8 cellular contexts compared by ENCODE assay signal in the genomic region with DNA sequence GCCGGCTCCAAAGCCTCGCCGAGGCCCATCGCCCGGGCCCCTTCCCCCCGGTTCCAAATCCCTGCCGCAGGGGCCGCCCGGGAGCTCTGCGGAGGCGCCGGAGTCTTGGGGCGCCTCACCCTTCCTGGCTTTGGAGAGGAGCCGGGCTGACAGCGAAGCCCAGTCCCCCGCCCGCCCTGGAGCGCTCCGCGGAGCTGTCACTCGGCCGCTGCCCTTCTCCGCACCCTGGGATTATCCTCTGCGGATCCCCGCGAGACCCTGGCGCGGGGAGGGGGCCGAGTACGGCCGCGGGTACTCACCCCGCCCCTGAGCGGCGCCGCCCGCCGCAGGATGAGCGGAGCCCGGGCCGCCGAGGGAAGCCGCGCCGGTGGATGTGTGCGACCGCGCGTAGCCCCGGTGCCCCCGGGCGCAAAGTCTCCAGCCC. TPM values are rescaled to one million over a fixed set of nuclear protein-coding genes. Genes with fewer than 3 reads are reported as not detected.
DNase-seq lines count a peak whose midpoint lies in the region; ATAC-seq and TF ChIP-seq lines count a peak whose summit lies in the region.

No MANE protein-coding gene starts in this region.

- H2AFZ ChIP-seq in SK-N-SH (ENCODE audit: low read depth): peak overlapping the region; percentile 41; the same call in 1 of the 2 replicates

- peak overlapping the region; percentile 82 for H3K4me2 ChIP-seq in SK-N-SH

- ATAC-seq in left cardiac atrium (peak; percentile 51 to 61), GM19035 (IDR thresholded peaks at IDR 0.05; ENCODE audit: unreplicated experiment) (no peak)

- H3F3A ChIP-seq in SK-N-SH (replicated peaks; ENCODE audit: insufficient read depth): no peaks in the 10 kb centered on the region

- H3K4me3 ChIP-seq in SK-N-SH (ENCODE audit: low read depth in 2 of 2, low read length in 1 of 2): peak overlapping the region; percentile 60 to 61
- H3K4me3 ChIP-seq in skeletal muscle cell (ENCODE audit: low read depth, low read length): peak overlapping the region; percentile 53

- peaks cover 30% of the 10 kb centered on the region; the same call in 1 of the 2 replicates for H3K27me3 ChIP-seq in SK-N-SH (ENCODE audit: insufficient read depth)

- peak overlapping the region in 1 of 2 experiments; percentile 87; a peak in 2 of 4 replicates for H3K27ac ChIP-seq in SK-N-SH (ENCODE audit: low read depth in 2 of 2, low read length in 1 of 2)

- no peaks in the 10 kb centered on the region for H4K20me1 ChIP-seq in SK-N-SH (ENCODE audit: insufficient read depth)

- peaks cover 0 to 3% of the 10 kb centered on the region in 2 experiments for H3K36me3 ChIP-seq in SK-N-SH (replicated peaks in 1 of 2; ENCODE audit: control insufficient read depth in 1 of 2, insufficient read depth in 2 of 2, low read length in 1 of 2)

- no peak overlapping the region for H3K9ac ChIP-seq in SK-N-SH

- peaks cover 0 to 5% of the 10 kb centered on the region in 2 experiments; a peak in 2 of 4 replicates for H3K4me1 ChIP-seq in SK-N-SH (ENCODE audit: control insufficient read depth in 1 of 2, insufficient read depth in 2 of 2, low read depth in 1 of 2, low read length in 1 of 2)

- TF ChIP-seq CTCF in SK-N-SH (IDR thresholded peaks at IDR 0.05): no peak

- H3K9me2 ChIP-seq in SK-N-SH: no peaks in the 10 kb centered on the region

- TF ChIP-seq RAD21 in SK-N-SH (IDR thresholded peaks at IDR 0.05; ENCODE audit: low read length): no peak

- WGBS in SK-N-SH (ENCODE audit: low lambda C conversion rate): no CpG with 5 or more reads among the region's 52 CpGs

- H3K79me2 ChIP-seq in SK-N-SH (ENCODE audit: insufficient read depth): no peaks in the 10 kb centered on the region

- CTCF ChIA-PET in SK-N-SH (lab: Yijun Ruan, JAX): interaction anchor here (0.7 to 1.4 kb wide), 5 partner anchors 93 to 512 kb away, joined by 3 to 7 read pairs (median 3); no protein-coding TSS in a partner anchor

- peaks cover 7% of the 10 kb centered on the region; the same call in 1 of the 2 replicates for H3K9me3 ChIP-seq in SK-N-SH

- TF ChIP-seq EP300 in SK-N-SH (IDR thresholded peaks at IDR 0.05; ENCODE audit: borderline replicate concordance in 1 of 2, low read depth in 1 of 2, low read length in 1 of 2): no peak

- intact Hi-C loops in left cardiac atrium (cut with DNase I): no loop called here

- DNase-seq in DMS53 (lab: John Stamatoyannopoulos, UW): peak; percentile 68
- DNase-seq in DMS53 treated with DMSO at 0.1 percent for 48 hours (lab: John Stamatoyannopoulos, UW; ENCODE audit: unreplicated experiment): no peak
- peak; percentile 84 for DNase-seq in SK-N-SH
- DNase-seq in left cardiac atrium: peak; percentile 22
- no peak for DNase-seq in skeletal muscle cell (ENCODE audit: low read depth)
- DNase-seq in ureter (ENCODE audit: low spot score): no peak
- DNase-seq in NOMO-1 (lab: John Stamatoyannopoulos, UW; ENCODE audit: unreplicated experiment in 2 of 2): no peak

- POLR2A ChIA-PET in SK-N-SH (lab: Yijun Ruan, JAX): interaction anchor here (1.4 to 2.3 kb wide), 4 partner anchors 11 to 151 kb away, joined by 4 to 15 read pairs (median 10); partner anchors contain the start of genes CYB5R4 and RIPPLY2

TF ChIP-seq in SK-N-SH, 30 proteins besides CTCF, POLR2A, EP300 and RAD21:
- no peak for TF ChIP-seq YY1 (IDR thresholded peaks at IDR 0.05; ENCODE audit: low read depth)
- TF ChIP-seq CHD2 (IDR thresholded peaks at IDR 0.05; ENCODE audit: low read length, partially characterized antibody): peak; percentile 18

RNA-seq across cellular contexts. Expression of gene SNAP91, which starts 0.3 kb away (rescaled TPM):
- polyA plus RNA-seq in SK-N-SH (2012; rRNA removed): 0.64 and 2.0 TPM in 2 replicates
- polyA plus RNA-seq in SK-N-SH (2012; cell fraction: cytosol; rRNA removed): 1.2 and 3.3 TPM in 2 replicates
- 2.9 and 4.9 TPM in 2 replicates for polyA plus RNA-seq in SK-N-SH (2012; cell fraction: nucleus; rRNA removed)
- total RNA-seq in left cardiac atrium: under 1 TPM in 1 of 2 donors, not detected in 1; 0.52 TPM
- total RNA-seq in ureter: 0.83 TPM

Comparison
In these comparisons a context has a peak if more than half of its experiments do, and no peak if none do; other contexts are left out.
1. DNase-seq: peak in DMS53 (single experiment), SK-N-SH (single experiment) and left cardiac atrium (single experiment); none in DMS53 treated with DMSO at 0.1 percent for 48 hours (single experiment), skeletal muscle cell (single experiment), ureter (single experiment) and NOMO-1 (0 of 2).